ENCODE assay signal across 8 cellular contexts in genomic region chr22:19679476-19680099, GRCh38. TPM values are rescaled to one million over a fixed set of nuclear protein-coding genes. Genes with fewer than 3 reads are reported as not detected.
DNase-seq lines count a peak whose midpoint lies in the region; ATAC-seq and TF ChIP-seq lines count a peak whose summit lies in the region.

No MANE protein-coding gene starts in this region.

- DNase-seq in Calu3 = peak; percentile 53
- peak; percentile 4 for DNase-seq in RPMI7951 (ENCODE audit: low read depth)
- no peak for DNase-seq in astrocyte of the cerebellum (ENCODE audit: low read depth)
- peak in 1 of 2 donors; percentile 49 for DNase-seq in left colon
- DNase-seq in stimulated activated CD8-positive, alpha-beta memory T cell treated with anti-CD3 and anti-CD28 coated beads, Interleukin-12 subunit alpha, Interleukin-12 subunit beta, amount 100 ng/mL, for 1 hour (ENCODE audit: low read depth) = peak; percentile 20
- DNase-seq in NCI-H526 treated with DMSO at 0.1 percent for 48 hours (lab: John Stamatoyannopoulos, UW) = no peak
- DNase-seq in LoVo (ENCODE audit: low spot score) = no peak

- ATAC-seq in left colon (peak; percentile 46), GM21381 (IDR thresholded peaks at IDR 0.05; ENCODE audit: unreplicated experiment) (no peak)

- H3K9me3 Mint-ChIP-seq in Calu3 (ENCODE audit: low read depth, unreplicated experiment) = no peaks in the 10 kb centered on the region

- no peak overlapping the region for H3K4me3 Mint-ChIP-seq in Calu3 (ENCODE audit: low read depth, unreplicated experiment)

- no TSS peak for BruUV-seq in Calu3 (replicated peaks; lab: Mats Ljungman, UMichigan)

- H3K27me3 Mint-ChIP-seq in Calu3 (ENCODE audit: unreplicated experiment) = peaks cover 45% of the 10 kb centered on the region

- H3K27ac Mint-ChIP-seq in Calu3 (ENCODE audit: unreplicated experiment) = no peak overlapping the region

- peaks cover 8% of the 10 kb centered on the region for H3K4me1 Mint-ChIP-seq in Calu3 (ENCODE audit: low read depth, unreplicated experiment)

- TF ChIP-seq CTCF in Calu3 (IDR thresholded peaks at IDR 0.05; ENCODE audit: unreplicated experiment) (peak; percentile 89), astrocyte of the cerebellum (IDR thresholded peaks at IDR 0.05; ENCODE audit: low read depth, low read length, missing control alignments) (peak; percentile 68)

- no peaks in the 10 kb centered on the region for H3K36me3 Mint-ChIP-seq in Calu3 (ENCODE audit: insufficient read depth, unreplicated experiment)

- in situ Hi-C loops in astrocyte of the cerebellum (cut with HindIII; ENCODE audit: low sequenced_read_pairs) = no loop called here

- no peak overlapping the region for H3K4me3 ChIP-seq in astrocyte of the cerebellum (ENCODE audit: low read depth, low read length)

- CTCF ChIA-PET in Calu3 (lab: Charles Lee) = interaction anchor here (1.6 kb wide), 2 partner anchors 12 to 230 kb away, joined by 7 to 10 read pairs; no protein-coding TSS in a partner anchor

- intact Hi-C loops in Calu3 (cut with micrococcal nuclease; ENCODE audit: unreplicated experiment) (no loop called here), left colon (cut with DNase I, micrococcal nuclease) (loop anchor here in 1 of 2 donors (2.0 kb wide), 1 partner anchor 37 kb away; no protein-coding TSS in a partner anchor)

RNA-seq across cellular contexts. Expression of gene SEPTIN5, which starts 34.7 kb away (rescaled TPM):
- 2.3 and 3.3 TPM in 2 replicates for total RNA-seq in Calu3 (2022)
- 4.0 and 8.2 TPM in 2 replicates for total RNA-seq in RPMI7951 (2014; rRNA removed; shearing (Covaris generic))
- total RNA-seq in left colon = 1 to 10 TPM; 4.4 to 4.6 TPM

RNA-seq across cellular contexts. Expression of gene GP1BB, which starts 43.8 kb away (rescaled TPM):
- total RNA-seq in Calu3 (2022) (not detected in 2 replicates), left colon (under 1 TPM in 1 of 2 donors, not detected in 1; 0.40 TPM)
- 0.78 TPM in 1 of 2 replicates, not detected in the other for total RNA-seq in RPMI7951 (2014; rRNA removed; shearing (Covaris generic))

Comparison
In these comparisons a context has a peak if more than half of its experiments do, and no peak if none do; other contexts are left out.
1. DNase-seq: peak in Calu3 (single experiment), RPMI7951 (single experiment) and stimulated activated CD8-positive, alpha-beta memory T cell treated with anti-CD3 and anti-CD28 coated beads, Interleukin-12 subunit alpha, Interleukin-12 subunit beta, amount 100 ng/mL, for 1 hour (single experiment); none in astrocyte of the cerebellum (single experiment), NCI-H526 treated with DMSO at 0.1 percent for 48 hours (single experiment) and LoVo (single experiment).